Comparison of ENCODE assay signal across 1 cellular context in the genomic region with DNA sequence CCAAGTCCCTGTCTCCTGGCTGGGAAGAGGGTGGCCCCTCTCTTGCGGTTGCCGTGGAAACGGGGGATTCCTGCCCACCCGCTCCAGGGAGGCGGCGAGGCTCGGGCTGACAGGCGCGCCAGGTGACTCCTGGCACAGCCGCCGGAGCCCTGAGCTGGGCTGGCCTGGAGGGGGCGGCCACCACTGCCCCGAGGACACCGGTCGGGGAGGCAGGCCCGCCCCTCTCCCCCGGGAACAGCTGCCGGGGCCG.
A peak's percentile ranks its signal among the peaks of the same experiment; 100 is the strongest.
TF ChIP-seq lines count a peak whose summit lies in the region.

No MANE protein-coding gene starts in this region.

TF ChIP-seq in HepG2, 621 proteins besides CTCF, POLR2A, EP300 and RAD21 (continued from another document):
- TF ChIP-seq TFAP4 (IDR thresholded peaks at IDR 0.05; ENCODE audit: borderline replicate concordance, low read depth) (peak; percentile 13; the same call in 1 of the 2 replicates), ZGPAT (CRISPR knock-in tag; IDR thresholded peaks at IDR 0.05) (0 out of 2 replicates have a peak, but pooled peaks have one; percentile 32), CHD4 (IDR thresholded peaks at IDR 0.05; ENCODE audit: borderline replicate concordance, low read length) (no peak), ZNF646 (CRISPR knock-in tag; IDR thresholded peaks at IDR 0.05) (no peak)
- TF ChIP-seq, protein P1, sequence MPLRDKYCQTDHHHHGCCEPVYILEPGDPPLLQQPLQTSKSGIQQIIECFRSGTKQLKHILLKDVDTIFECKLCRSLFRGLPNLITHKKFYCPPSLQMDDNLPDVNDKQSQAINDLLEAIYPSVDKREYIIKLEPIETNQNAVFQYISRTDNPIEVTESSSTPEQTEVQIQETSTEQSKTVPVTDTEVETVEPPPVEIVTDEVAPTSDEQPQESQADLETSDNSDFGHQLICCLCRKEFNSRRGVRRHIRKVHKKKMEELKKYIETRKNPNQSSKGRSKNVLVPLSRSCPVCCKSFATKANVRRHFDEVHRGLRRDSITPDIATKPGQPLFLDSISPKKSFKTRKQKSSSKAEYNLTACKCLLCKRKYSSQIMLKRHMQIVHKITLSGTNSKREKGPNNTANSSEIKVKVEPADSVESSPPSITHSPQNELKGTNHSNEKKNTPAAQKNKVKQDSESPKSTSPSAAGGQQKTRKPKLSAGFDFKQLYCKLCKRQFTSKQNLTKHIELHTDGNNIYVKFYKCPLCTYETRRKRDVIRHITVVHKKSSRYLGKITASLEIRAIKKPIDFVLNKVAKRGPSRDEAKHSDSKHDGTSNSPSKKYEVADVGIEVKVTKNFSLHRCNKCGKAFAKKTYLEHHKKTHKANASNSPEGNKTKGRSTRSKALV (CRISPR knock-in tag; IDR thresholded peaks at IDR 0.05), result peak; percentile 77; the same call in 1 of the 2 replicates
